Comparison of ENCODE assay signal across 8 cellular contexts in the genomic region with DNA sequence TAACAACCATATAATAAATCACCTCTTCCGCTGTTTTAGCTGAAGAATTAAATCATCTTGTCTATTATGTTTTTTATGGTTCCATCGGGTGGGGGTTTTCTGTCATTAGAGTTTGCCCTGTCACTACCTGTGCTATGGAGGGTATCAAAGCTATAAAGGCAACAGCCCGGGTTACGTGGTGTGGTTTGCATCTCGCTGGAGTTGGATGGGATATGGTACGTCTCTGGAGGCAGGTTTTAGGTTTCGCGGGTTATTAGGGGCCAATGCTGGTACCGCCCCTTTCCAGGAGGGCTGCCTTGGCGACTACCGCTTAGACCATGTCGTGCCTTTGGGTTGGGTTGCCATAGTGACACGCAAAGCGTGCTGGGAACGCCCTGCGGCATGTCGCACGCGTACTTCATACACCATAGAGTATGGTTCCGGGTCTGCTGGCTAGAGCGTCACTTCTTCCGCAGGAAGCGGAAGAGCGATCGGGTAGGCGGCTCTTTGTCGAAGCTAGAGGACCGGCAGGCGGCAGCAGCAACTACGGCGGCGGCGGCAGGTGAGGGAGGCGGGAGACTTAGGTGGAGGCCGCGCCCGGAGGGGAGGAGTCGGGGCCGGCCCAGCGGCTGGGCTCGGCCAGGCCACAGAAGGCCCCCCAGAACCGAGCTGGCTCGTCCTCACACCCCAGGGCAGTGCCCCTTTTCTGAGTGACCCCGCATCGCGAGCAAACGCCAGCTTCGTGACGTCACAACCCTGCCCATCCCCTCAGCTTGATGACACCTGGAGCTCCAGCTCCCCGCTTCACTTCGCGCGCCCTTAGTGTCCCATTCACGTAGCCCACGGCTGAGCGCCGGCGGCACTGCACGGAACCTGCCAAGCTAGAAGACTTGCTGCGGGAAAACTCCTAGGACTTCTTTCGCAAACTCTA. TPM values are rescaled to one million over a fixed set of nuclear protein-coding genes. Genes with fewer than 3 reads are reported as not detected.
DNase-seq lines count a peak whose midpoint lies in the region; TF ChIP-seq lines count a peak whose summit lies in the region.

A gene with protein sequence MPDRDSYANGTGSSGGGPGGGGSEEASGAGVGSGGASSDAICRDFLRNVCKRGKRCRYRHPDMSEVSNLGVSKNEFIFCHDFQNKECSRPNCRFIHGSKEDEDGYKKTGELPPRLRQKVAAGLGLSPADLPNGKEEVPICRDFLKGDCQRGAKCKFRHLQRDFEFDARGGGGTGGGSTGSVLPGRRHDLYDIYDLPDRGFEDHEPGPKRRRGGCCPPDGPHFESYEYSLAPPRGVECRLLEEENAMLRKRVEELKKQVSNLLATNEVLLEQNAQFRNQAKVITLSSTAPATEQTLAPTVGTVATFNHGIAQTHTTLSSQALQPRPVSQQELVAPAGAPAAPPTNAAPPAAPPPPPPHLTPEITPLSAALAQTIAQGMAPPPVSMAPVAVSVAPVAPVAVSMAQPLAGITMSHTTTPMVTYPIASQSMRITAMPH (plus strand): TSS at position 489 of the 910 bp plus-strand sequence. CDS start 2,297 bp downstream, outside the sequence.

- no peaks in the 10 kb centered on the region for H3K9me3 ChIP-seq in testis

- peak; percentile 95 for DNase-seq in GM06990 (ENCODE audit: extremely low read depth, insufficient read length)
- DNase-seq in HFF-Myc (ENCODE audit: extremely low read depth, low read depth) = peak; percentile 99
- peak; percentile 99 for DNase-seq in MV-4-11 (lab: John Stamatoyannopoulos, UW)
- peak; percentile 99 for DNase-seq in SK-MEL-5 (ENCODE audit: low read depth, low spot score)
- DNase-seq in activated naive CD4-positive, alpha-beta T cell treated with anti-CD3 and anti-CD28 coated beads, Interleukin-2, amount 50 U/mL, for 16 hours = peak; percentile 96
- DNase-seq in glomerular endothelial cell (ENCODE audit: extremely low read depth, low read depth, low spot score) = peak; percentile 93
- DNase-seq in occipital lobe (lab: John Stamatoyannopoulos, UW) = peak; percentile 94
- peak; percentile 99 for DNase-seq in testis

- 0% methylated on average over 12 to 61 of the region's 61 CpGs for WGBS in testis, 2 donors

- peak within 1 kb of the TSS; percentile 85 for H3K4me3 ChIP-seq in GM06990 (replicated peaks; ENCODE audit: low read depth, low read length)
- H3K4me3 ChIP-seq in HFF-Myc (replicated peaks; ENCODE audit: low read depth, low read length) = peak within 1 kb of the TSS; percentile 83
- H3K4me3 ChIP-seq in testis = peak within 1 kb of the TSS; percentile 80 to 90

- intact Hi-C loops in testis (cut with DNase I; ENCODE audit: low total_unique reads) = loop anchor here (2.0 kb wide), 1 partner anchor 71 kb away; the partner anchor contains the start of gene SMARCC2

- TF ChIP-seq CTCF in GM06990 (IDR thresholded peaks at IDR 0.05; ENCODE audit: insufficient read depth, low read length, poor library complexity, severe bottlenecking) (peak; percentile 58), HFF-Myc (IDR thresholded peaks at IDR 0.05; ENCODE audit: low read depth, low read length, missing control alignments) (peak; percentile 47), testis (IDR thresholded peaks at IDR 0.05) (peak; percentile 23 to 67 (median 61))

- TF ChIP-seq POLR2A in testis (IDR thresholded peaks at IDR 0.05) = peak; percentile 88

- H3K27me3 ChIP-seq in GM06990 (replicated peaks; ENCODE audit: control insufficient read depth, insufficient read depth, low read length) (no peaks in the 10 kb centered on the region), testis (no peaks in the 10 kb centered on the region)

- peaks cover 19% of the 10 kb centered on the region for H3K4me1 ChIP-seq in testis

- in situ Hi-C loops in SK-MEL-5 (cut with HindIII; ENCODE audit: low pct_unique_long_range_greater_than_20kb, low sequenced_read_pairs) = loop anchor here (5.0 kb wide), 1 partner anchor 74 kb away; no protein-coding TSS in a partner anchor

- H3K27ac ChIP-seq in testis = peak within 1 kb of the TSS; percentile 89 to 95

- peaks cover 8% of the 10 kb centered on the region for H3K36me3 ChIP-seq in GM06990 (ENCODE audit: control insufficient read depth, insufficient read depth, low read length)
- H3K36me3 ChIP-seq in testis (ENCODE audit: low read depth, missing control alignments) = no peaks in the 10 kb centered on the region

RNA-seq across cellular contexts. Expression of the gene that starts here (rescaled TPM):
- 5.6 and 7.3 TPM in 2 replicates for total RNA-seq in SK-MEL-5 (2014; rRNA removed; shearing (Covaris generic))
- 2.2 and 3.7 TPM in 2 replicates for polyA plus RNA-seq in SK-MEL-5 (2015; cell fraction: cytosol; rRNA removed)
- polyA plus RNA-seq in SK-MEL-5 (2015; cell fraction: nucleus; rRNA removed) = 6.2 and 8.0 TPM in 2 replicates
- 3.0 and 4.1 TPM in 2 replicates for total RNA-seq in glomerular endothelial cell
- 10.6 TPM for total RNA-seq in occipital lobe
- 10 to 100 TPM; 16.2 to 20.6 TPM for total RNA-seq in testis
- 12.4 TPM for polyA plus RNA-seq in testis (ENCODE audit: insufficient read depth, low read depth, low replicate concordance)

Comparison
In these comparisons a context has a peak if more than half of its experiments do, and no peak if none do; other contexts are left out.
1. Peak in every context shown above with its lines: DNase-seq, H3K4me3 ChIP-seq and H3K27ac ChIP-seq.